In the genomic region with DNA sequence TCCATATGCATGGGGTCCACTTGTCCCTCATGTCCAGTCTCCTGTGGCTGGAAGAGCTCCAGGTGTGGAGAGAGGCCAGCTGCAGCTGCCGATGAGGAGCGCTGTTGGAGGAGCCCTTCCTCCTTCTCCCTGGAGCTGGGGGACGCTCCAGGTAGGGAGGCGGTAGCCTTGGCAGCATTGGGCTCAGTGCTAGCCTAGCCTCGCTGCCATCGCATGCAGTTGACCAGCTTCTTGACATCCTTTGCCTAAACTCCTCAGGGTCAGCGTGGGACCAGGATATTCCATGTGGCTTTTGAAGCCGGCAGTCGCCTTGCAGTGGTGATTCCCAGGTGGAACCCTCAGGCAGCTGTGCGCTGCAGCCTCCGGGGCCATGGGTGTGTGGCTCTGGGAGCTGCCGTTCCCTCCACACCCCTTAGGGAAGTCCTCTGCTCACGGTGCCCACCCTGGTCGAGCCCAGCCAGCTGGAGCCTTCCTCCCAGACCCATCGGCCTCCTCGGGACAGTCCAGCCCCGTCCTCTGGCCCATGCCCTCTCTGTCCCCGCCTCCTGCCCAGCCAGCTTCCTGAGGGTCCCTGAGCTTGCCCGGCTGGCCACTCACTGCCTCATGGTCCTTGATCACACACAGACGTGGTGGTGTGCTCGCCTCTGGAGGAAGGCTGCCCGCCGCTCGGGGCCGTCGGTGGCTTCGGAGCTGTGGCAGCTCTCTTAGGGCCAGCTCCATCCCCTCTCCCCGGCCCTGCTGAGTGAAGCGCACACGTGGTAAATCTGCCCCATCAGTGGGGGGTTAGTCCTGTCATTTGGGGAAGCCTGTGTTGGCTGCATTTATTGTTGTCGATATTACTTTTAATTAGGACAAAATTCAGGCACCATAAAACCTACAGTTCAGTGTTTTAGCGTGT, we compare ENCODE assay signal across 15 cellular contexts. TPM values are rescaled to one million over a fixed set of nuclear protein-coding genes. Genes with fewer than 3 reads are reported as not detected.
A peak's percentile ranks its signal among the peaks of the same experiment; 100 is the strongest.
DNase-seq lines count a peak whose midpoint lies in the region; ATAC-seq and TF ChIP-seq lines count a peak whose summit lies in the region.
"Had no signal": no experiment of that assay in that cellular context is flagged by ENCODE, and none has a peak within 500 bp of the region (broad histone marks: within the 10 kb centered on the region; RNA-seq: fewer than 3 reads in every experiment).

No MANE protein-coding gene starts in this region.

- DNase-seq in CD14-positive monocyte (ENCODE audit: low spot score) (peak; percentile 46), RWPE2 (ENCODE audit: low spot score) (peak; percentile 57), left lung (peak; percentile 30 to 31), NCI-H2171 (lab: John Stamatoyannopoulos, UW) (no peak), mesothelial cell of epicardium (ENCODE audit: low spot score in 2 of 2, unreplicated experiment in 2 of 2) (no peak)
- no peak for DNase-seq in activated naive CD4-positive, alpha-beta T cell treated with anti-CD3 and anti-CD28 coated beads for 36 hours
- DNase-seq: AML-193, KBM-7, NCI-H1048, NCI-H146, NCI-H345, PC-9, SK-N-SH had no signal

- H3K9me3 ChIP-seq in RWPE2 (ENCODE audit: severe bottlenecking) (no peaks in the 10 kb centered on the region), left lung (no peaks in the 10 kb centered on the region)
- H3K9me3 ChIP-seq: SK-N-SH had no signal

- no peak overlapping the region for H3K27ac ChIP-seq in RWPE2 (ENCODE audit: poor library complexity, severe bottlenecking)
- H3K27ac ChIP-seq in left lung = no peak overlapping the region
- H3K27ac ChIP-seq: PC-9 had no signal

- peak overlapping the region; percentile 31 to 85 (median 65) for H3K27ac Mint-ChIP-seq in CD14-positive monocyte
- peak overlapping the region; percentile 86 for H3K27ac Mint-ChIP-seq in stimulated activated memory B cell treated with anti-CD40 and anti-IgM and Interleukin-4, amounts not matched to agents 10 μg/mL and 1 μg/mL and 100 μg/mL, for 72 hours
- no peak overlapping the region for H3K27ac Mint-ChIP-seq in activated naive CD4-positive, alpha-beta T cell treated with anti-CD3 and anti-CD28 coated beads for 36 hours
- H3K27ac Mint-ChIP-seq in mesothelial cell of epicardium = no peak overlapping the region

- TF ChIP-seq CTCF in CD14-positive monocyte (IDR thresholded peaks at IDR 0.05) (no peak), RWPE2 (IDR thresholded peaks at IDR 0.05; ENCODE audit: poor library complexity, severe bottlenecking) (no peak), left lung (IDR thresholded peaks at IDR 0.05) (no peak), mesothelial cell of epicardium (IDR thresholded peaks at IDR 0.05; ENCODE audit: unreplicated experiment) (no peak)

- no peak overlapping the region for H3K4me3 Mint-ChIP-seq in CD14-positive monocyte
- H3K4me3 Mint-ChIP-seq in stimulated activated memory B cell treated with anti-CD40 and anti-IgM and Interleukin-4, amounts not matched to agents 10 μg/mL and 1 μg/mL and 100 μg/mL, for 72 hours = no peak overlapping the region
- H3K4me3 Mint-ChIP-seq in activated naive CD4-positive, alpha-beta T cell treated with anti-CD3 and anti-CD28 coated beads for 36 hours = no peak overlapping the region
- H3K4me3 Mint-ChIP-seq in mesothelial cell of epicardium = no peak overlapping the region
- H3K4me3 Mint-ChIP-seq: CD8-positive, alpha-beta memory T cell had no signal

- no peak for ATAC-seq in RWPE2 (ENCODE audit: low read depth)
- no peak for ATAC-seq in left lung
- ATAC-seq in stimulated activated memory B cell treated with anti-CD40 and anti-IgM and Interleukin-4, amounts not matched to agents 10 μg/mL and 1 μg/mL and 100 μg/mL, for 72 hours = no peak

- no peaks in the 10 kb centered on the region for H3K36me3 ChIP-seq in RWPE2 (ENCODE audit: low read depth)
- H3K36me3 ChIP-seq in left lung = no peaks in the 10 kb centered on the region

- peaks cover 14 to 15% of the 10 kb centered on the region in 2 donors for H3K36me3 Mint-ChIP-seq in CD14-positive monocyte
- H3K36me3 Mint-ChIP-seq in stimulated activated memory B cell treated with anti-CD40 and anti-IgM and Interleukin-4, amounts not matched to agents 10 μg/mL and 1 μg/mL and 100 μg/mL, for 72 hours = peaks cover 9% of the 10 kb centered on the region
- peaks cover 1% of the 10 kb centered on the region for H3K36me3 Mint-ChIP-seq in activated naive CD4-positive, alpha-beta T cell treated with anti-CD3 and anti-CD28 coated beads for 36 hours (ENCODE audit: low read depth)
- peaks cover 6% of the 10 kb centered on the region for H3K36me3 Mint-ChIP-seq in mesothelial cell of epicardium

- H3K4me1 Mint-ChIP-seq in CD14-positive monocyte (peaks cover 38% of the 10 kb centered on the region), mesothelial cell of epicardium (peaks cover 2% of the 10 kb centered on the region)
- H3K4me1 Mint-ChIP-seq in stimulated activated memory B cell treated with anti-CD40 and anti-IgM and Interleukin-4, amounts not matched to agents 10 μg/mL and 1 μg/mL and 100 μg/mL, for 72 hours = peaks cover 50% of the 10 kb centered on the region
- H3K4me1 Mint-ChIP-seq in activated naive CD4-positive, alpha-beta T cell treated with anti-CD3 and anti-CD28 coated beads for 36 hours (ENCODE audit: low read depth) = peaks cover 52% of the 10 kb centered on the region

- H3K27me3 Mint-ChIP-seq in CD14-positive monocyte (ENCODE audit: low read depth in 3 of 3) (peaks cover 0 to 2% (median 0%) of the 10 kb centered on the region in 3 donors), mesothelial cell of epicardium (ENCODE audit: low read depth) (no peaks in the 10 kb centered on the region)
- H3K27me3 Mint-ChIP-seq in stimulated activated memory B cell treated with anti-CD40 and anti-IgM and Interleukin-4, amounts not matched to agents 10 μg/mL and 1 μg/mL and 100 μg/mL, for 72 hours = no peaks in the 10 kb centered on the region
- no peaks in the 10 kb centered on the region for H3K27me3 Mint-ChIP-seq in activated naive CD4-positive, alpha-beta T cell treated with anti-CD3 and anti-CD28 coated beads for 36 hours (ENCODE audit: low read depth)

- H3K4me1 ChIP-seq in RWPE2 (ENCODE audit: insufficient read depth, poor library complexity, severe bottlenecking) (no peaks in the 10 kb centered on the region), left lung (peaks cover 2 to 56% of the 10 kb centered on the region in 2 donors)

- intact Hi-C loops in CD14-positive monocyte (cut with micrococcal nuclease) (no loop called here), left lung (cut with DNase I) (no loop called here)
- intact Hi-C loops in activated naive CD4-positive, alpha-beta T cell treated with anti-CD3 and anti-CD28 coated beads for 36 hours (cut with micrococcal nuclease) = no loop called here

- no peaks in the 10 kb centered on the region for H3K27me3 ChIP-seq in RWPE2 (ENCODE audit: insufficient read depth, poor library complexity, severe bottlenecking)
- no peaks in the 10 kb centered on the region for H3K27me3 ChIP-seq in left lung

- H3K9me3 Mint-ChIP-seq in CD14-positive monocyte = peaks cover 0 to 2% (median 0%) of the 10 kb centered on the region in 7 donors
- H3K9me3 Mint-ChIP-seq in stimulated activated memory B cell treated with anti-CD40 and anti-IgM and Interleukin-4, amounts not matched to agents 10 μg/mL and 1 μg/mL and 100 μg/mL, for 72 hours = no peaks in the 10 kb centered on the region
- no peaks in the 10 kb centered on the region for H3K9me3 Mint-ChIP-seq in activated naive CD4-positive, alpha-beta T cell treated with anti-CD3 and anti-CD28 coated beads for 36 hours
- H3K9me3 Mint-ChIP-seq in mesothelial cell of epicardium = peaks cover 4% of the 10 kb centered on the region
- H3K9me3 Mint-ChIP-seq: CD8-positive, alpha-beta memory T cell had no signal

- CTCF ChIA-PET in activated naive CD4-positive, alpha-beta T cell treated with anti-CD3 and anti-CD28 coated beads for 36 hours (lab: Charles Lee) = no interaction called here

- H3K4me3 ChIP-seq in RWPE2 (ENCODE audit: severe bottlenecking) (no peak overlapping the region), left lung (no peak overlapping the region)
- H3K4me3 ChIP-seq: PC-9 had no signal

RNA-seq across cellular contexts. Expression of a gene that starts 21.2 kb away (rescaled TPM):
- 1 to 10 TPM in 1 of 2 donors, under 1 TPM in 1; 0.87 to 2.9 TPM for polyA plus RNA-seq in CD14-positive monocyte
- total RNA-seq in left lung (10 to 100 TPM; 32.0 to 37.0 TPM), mesothelial cell of epicardium (36.4 to 41.8 TPM (median 41.0 TPM) in 3 replicates)
- 10 to 100 TPM; 17.3 to 19.5 TPM for total RNA-seq in activated naive CD4-positive, alpha-beta T cell treated with anti-CD3 and anti-CD28 coated beads for 36 hours

Comparison
In these comparisons a context has a peak if more than half of its experiments do, and no peak if none do; other contexts are left out.
1. DNase-seq: peak in CD14-positive monocyte (single experiment), RWPE2 (single experiment) and left lung (2 of 2); none in activated naive CD4-positive, alpha-beta T cell treated with anti-CD3 and anti-CD28 coated beads for 36 hours (single experiment), NCI-H2171 (single experiment) and mesothelial cell of epicardium (0 of 2).
2. H3K27ac Mint-ChIP-seq: peak in CD14-positive monocyte (7 of 7) and stimulated activated memory B cell treated with anti-CD40 and anti-IgM and Interleukin-4, amounts not matched to agents 10 μg/mL and 1 μg/mL and 100 μg/mL, for 72 hours (single experiment); none in activated naive CD4-positive, alpha-beta T cell treated with anti-CD3 and anti-CD28 coated beads for 36 hours (single experiment) and mesothelial cell of epicardium (single experiment).